11 cellular contexts compared by ENCODE assay signal in the genomic region with DNA sequence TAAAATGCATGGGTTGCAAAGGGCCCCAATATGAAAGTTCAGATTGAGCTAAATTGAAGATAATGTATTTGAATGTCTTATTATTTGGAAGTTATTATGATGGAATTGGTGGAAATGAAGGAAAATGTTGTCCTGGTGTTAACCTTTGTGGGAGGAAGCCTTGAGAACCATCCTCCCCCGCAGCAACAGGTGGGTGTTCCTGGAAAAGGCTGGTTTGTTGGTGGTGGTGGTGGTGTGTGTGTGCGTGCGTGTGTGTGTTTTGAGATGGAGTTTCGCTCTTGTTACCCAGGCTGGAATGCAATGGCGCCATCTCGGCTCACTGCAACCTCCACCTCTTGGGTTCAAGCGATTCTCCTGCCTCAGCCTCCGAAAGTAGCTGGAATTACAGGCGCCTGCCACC. TPM values are rescaled to one million over a fixed set of nuclear protein-coding genes. Genes with fewer than 3 reads are reported as not detected.
"Had no signal": no experiment of that assay in that cellular context is flagged by ENCODE, and none has a peak within 500 bp of the region (broad histone marks: within the 10 kb centered on the region; RNA-seq: fewer than 3 reads in every experiment).

No MANE protein-coding gene starts in this region.

- H3K9ac ChIP-seq: GM23248 had no signal

- H3K9me3 ChIP-seq: HAP-1 had no signal

- H3K4me1 ChIP-seq: HAP-1 had no signal

- H3K9me3 Mint-ChIP-seq: GM23338, H9, HFFc6 had no signal

- H3K4me3 Mint-ChIP-seq: GM23338, H9, HFFc6 had no signal

- H3K27ac Mint-ChIP-seq: GM23338, H9, HFFc6 had no signal

- H3K36me3 ChIP-seq: HAP-1 had no signal

- H3K27ac ChIP-seq: GM23248 had no signal

- H3K4me3 ChIP-seq: GM23248, GM23338, HAP-1 had no signal

- ATAC-seq: GM23338, HCT116 had no signal

- H3K4me2 ChIP-seq: GM23338 had no signal

- DNase-seq: GM23248, GOT3, H7, H9, HCEC 1CT, HFFc6 had no signal

- H2AFZ ChIP-seq: GM23248 had no signal

- FAIRE-seq: H1, H54 had no signal

RNA-seq across cellular contexts. Expression of a gene that starts 36.2 kb away (rescaled TPM):
- total RNA-seq: GM23248, GM23338, H7, H9 had no signal
- polyA plus RNA-seq: GM23338 had no signal
